1 cellular context compared by ENCODE assay signal in the genomic region with DNA sequence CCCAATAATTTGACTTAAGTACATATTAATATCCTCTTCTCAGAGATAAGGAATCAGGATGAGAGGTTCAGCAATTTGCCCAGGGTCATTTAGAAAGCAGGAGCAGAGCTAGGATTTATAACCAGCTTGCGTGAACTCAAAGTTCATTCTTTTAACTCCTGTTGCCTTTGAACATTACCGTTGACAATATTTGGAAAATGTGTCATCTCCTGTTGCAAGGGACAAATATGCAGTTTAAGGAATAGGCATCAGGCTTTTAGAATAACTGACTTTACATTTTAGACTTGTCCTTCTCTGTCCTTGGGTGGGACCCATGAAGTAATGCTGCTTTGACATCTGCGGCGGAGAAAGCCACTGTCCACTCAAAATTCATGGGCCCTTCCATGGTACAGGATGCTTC.
TF ChIP-seq lines count a peak whose summit lies in the region.

No MANE protein-coding gene starts in this region.

TF ChIP-seq in HepG2, 621 proteins besides CTCF, POLR2A, EP300 and RAD21 (continued from another document and continues in another):
- TF ChIP-seq, protein P1, sequence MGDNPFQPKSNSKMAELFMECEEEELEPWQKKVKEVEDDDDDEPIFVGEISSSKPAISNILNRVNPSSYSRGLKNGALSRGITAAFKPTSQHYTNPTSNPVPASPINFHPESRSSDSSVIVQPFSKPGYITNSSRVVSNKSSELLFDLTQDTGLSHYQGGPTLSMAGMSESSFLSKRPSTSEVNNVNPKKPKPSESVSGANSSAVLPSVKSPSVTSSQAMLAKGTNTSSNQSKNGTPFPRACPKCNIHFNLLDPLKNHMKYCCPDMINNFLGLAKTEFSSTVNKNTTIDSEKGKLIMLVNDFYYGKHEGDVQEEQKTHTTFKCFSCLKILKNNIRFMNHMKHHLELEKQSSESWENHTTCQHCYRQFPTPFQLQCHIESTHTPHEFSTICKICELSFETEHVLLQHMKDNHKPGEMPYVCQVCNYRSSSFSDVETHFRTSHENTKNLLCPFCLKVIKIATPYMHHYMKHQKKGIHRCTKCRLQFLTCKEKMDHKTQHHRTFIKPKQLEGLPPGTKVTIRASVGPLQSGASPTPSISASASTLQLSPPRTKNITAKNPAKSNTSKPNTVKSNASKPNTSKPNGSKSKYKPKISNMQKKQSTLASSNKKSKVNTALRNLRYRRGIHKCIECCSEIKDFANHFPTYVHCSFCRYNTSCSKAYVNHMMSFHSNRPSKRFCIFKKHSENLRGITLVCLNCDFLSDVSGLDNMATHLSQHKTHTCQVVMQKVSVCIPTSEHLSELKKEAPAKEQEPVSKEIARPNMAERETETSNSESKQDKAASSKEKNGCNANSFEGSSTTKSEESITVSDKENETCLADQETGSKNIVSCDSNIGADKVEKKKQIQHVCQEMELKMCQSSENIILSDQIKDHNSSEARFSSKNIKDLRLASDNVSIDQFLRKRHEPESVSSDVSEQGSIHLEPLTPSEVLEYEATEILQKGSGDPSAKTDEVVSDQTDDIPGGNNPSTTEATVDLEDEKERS (CRISPR knock-in tag; IDR thresholded peaks at IDR 0.05), result 0 out of 2 replicates have a peak, but pooled peaks have one; percentile 46
- TF ChIP-seq PHF8 (CRISPR knock-in tag; IDR thresholded peaks at IDR 0.05) (no peak), ISL2 (CRISPR knock-in tag; IDR thresholded peaks at IDR 0.05) (peak; percentile 85), TCF7 (IDR thresholded peaks at IDR 0.05; ENCODE audit: low read depth) (peak; percentile 96), NCOR1 (IDR thresholded peaks at IDR 0.05; ENCODE audit: borderline replicate concordance, low read length) (peak; percentile 71; the same call in 1 of the 2 replicates), HNF4A (CRISPR knock-in tag; IDR thresholded peaks at IDR 0.05) (peak; percentile 93), FOSL1 (CRISPR knock-in tag; IDR thresholded peaks at IDR 0.05; ENCODE audit: borderline replicate concordance) (peak; percentile 98), EHMT2 (IDR thresholded peaks at IDR 0.05; ENCODE audit: borderline replicate concordance, low read depth, low read length) (no peak), FOSL2 (CRISPR knock-in tag; IDR thresholded peaks at IDR 0.05) (peak; percentile 97), ZNF772 (CRISPR knock-in tag; IDR thresholded peaks at IDR 0.05) (0 out of 2 replicates have a peak, but pooled peaks have one; percentile 4), ZNF383 (CRISPR knock-in tag; IDR thresholded peaks at IDR 0.05; ENCODE audit: borderline replicate concordance) (no peak), REXO4 (CRISPR knock-in tag; IDR thresholded peaks at IDR 0.05; ENCODE audit: borderline replicate concordance) (no peak), KMT2A (CRISPR knock-in tag; IDR thresholded peaks at IDR 0.05) (no peak), MIER3 (CRISPR knock-in tag; IDR thresholded peaks at IDR 0.05; ENCODE audit: borderline replicate concordance) (peak; percentile 74; the same call in 1 of the 2 replicates), HIVEP1 (CRISPR knock-in tag; IDR thresholded peaks at IDR 0.05) (no peak), IRF2 (CRISPR knock-in tag; IDR thresholded peaks at IDR 0.05) (peak; percentile 62; the same call in 1 of the 2 replicates), SAP130 (CRISPR knock-in tag; IDR thresholded peaks at IDR 0.05; ENCODE audit: low read depth) (peak; percentile 58), FOXA1 (IDR thresholded peaks at IDR 0.05) (no peak), FOXA1 (CRISPR knock-in tag; IDR thresholded peaks at IDR 0.05) (peak; percentile 85), GABPA (IDR thresholded peaks at IDR 0.05; ENCODE audit: low read depth, low read length) (no peak), GABPA (CRISPR knock-in tag; IDR thresholded peaks at IDR 0.05; ENCODE audit: low read depth) (peak; percentile 36; the same call in 1 of the 2 replicates), PITX1 (CRISPR knock-in tag; IDR thresholded peaks at IDR 0.05) (peak; percentile 64; the same call in 1 of the 2 replicates), NBN (conservative IDR thresholded peaks at IDR 0.05) (no peak), PHF20 (CRISPR knock-in tag; IDR thresholded peaks at IDR 0.05) (no peak), ZNF101 (CRISPR knock-in tag; IDR thresholded peaks at IDR 0.05; ENCODE audit: borderline replicate concordance, low read depth) (no peak), JUNB (CRISPR knock-in tag; IDR thresholded peaks at IDR 0.05; ENCODE audit: borderline replicate concordance) (peak; percentile 93), SMARCC2 (IDR thresholded peaks at IDR 0.05) (0 out of 2 replicates have a peak, but pooled peaks have one; percentile 68), GTF3A (CRISPR knock-in tag; conservative IDR thresholded peaks at IDR 0.05) (no peak), ZNF761 (CRISPR knock-in tag; conservative IDR thresholded peaks at IDR 0.05) (no peak), RBM22 (optimal IDR thresholded peaks at IDR 0.05; ENCODE audit: low read length) (no peak)
- TF ChIP-seq, protein P2, sequence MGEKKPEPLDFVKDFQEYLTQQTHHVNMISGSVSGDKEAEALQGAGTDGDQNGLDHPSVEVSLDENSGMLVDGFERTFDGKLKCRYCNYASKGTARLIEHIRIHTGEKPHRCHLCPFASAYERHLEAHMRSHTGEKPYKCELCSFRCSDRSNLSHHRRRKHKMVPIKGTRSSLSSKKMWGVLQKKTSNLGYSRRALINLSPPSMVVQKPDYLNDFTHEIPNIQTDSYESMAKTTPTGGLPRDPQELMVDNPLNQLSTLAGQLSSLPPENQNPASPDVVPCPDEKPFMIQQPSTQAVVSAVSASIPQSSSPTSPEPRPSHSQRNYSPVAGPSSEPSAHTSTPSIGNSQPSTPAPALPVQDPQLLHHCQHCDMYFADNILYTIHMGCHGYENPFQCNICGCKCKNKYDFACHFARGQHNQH (CRISPR knock-in tag; IDR thresholded peaks at IDR 0.05), result peak; percentile 75; the same call in 1 of the 2 replicates
- TF ChIP-seq, protein P3, sequence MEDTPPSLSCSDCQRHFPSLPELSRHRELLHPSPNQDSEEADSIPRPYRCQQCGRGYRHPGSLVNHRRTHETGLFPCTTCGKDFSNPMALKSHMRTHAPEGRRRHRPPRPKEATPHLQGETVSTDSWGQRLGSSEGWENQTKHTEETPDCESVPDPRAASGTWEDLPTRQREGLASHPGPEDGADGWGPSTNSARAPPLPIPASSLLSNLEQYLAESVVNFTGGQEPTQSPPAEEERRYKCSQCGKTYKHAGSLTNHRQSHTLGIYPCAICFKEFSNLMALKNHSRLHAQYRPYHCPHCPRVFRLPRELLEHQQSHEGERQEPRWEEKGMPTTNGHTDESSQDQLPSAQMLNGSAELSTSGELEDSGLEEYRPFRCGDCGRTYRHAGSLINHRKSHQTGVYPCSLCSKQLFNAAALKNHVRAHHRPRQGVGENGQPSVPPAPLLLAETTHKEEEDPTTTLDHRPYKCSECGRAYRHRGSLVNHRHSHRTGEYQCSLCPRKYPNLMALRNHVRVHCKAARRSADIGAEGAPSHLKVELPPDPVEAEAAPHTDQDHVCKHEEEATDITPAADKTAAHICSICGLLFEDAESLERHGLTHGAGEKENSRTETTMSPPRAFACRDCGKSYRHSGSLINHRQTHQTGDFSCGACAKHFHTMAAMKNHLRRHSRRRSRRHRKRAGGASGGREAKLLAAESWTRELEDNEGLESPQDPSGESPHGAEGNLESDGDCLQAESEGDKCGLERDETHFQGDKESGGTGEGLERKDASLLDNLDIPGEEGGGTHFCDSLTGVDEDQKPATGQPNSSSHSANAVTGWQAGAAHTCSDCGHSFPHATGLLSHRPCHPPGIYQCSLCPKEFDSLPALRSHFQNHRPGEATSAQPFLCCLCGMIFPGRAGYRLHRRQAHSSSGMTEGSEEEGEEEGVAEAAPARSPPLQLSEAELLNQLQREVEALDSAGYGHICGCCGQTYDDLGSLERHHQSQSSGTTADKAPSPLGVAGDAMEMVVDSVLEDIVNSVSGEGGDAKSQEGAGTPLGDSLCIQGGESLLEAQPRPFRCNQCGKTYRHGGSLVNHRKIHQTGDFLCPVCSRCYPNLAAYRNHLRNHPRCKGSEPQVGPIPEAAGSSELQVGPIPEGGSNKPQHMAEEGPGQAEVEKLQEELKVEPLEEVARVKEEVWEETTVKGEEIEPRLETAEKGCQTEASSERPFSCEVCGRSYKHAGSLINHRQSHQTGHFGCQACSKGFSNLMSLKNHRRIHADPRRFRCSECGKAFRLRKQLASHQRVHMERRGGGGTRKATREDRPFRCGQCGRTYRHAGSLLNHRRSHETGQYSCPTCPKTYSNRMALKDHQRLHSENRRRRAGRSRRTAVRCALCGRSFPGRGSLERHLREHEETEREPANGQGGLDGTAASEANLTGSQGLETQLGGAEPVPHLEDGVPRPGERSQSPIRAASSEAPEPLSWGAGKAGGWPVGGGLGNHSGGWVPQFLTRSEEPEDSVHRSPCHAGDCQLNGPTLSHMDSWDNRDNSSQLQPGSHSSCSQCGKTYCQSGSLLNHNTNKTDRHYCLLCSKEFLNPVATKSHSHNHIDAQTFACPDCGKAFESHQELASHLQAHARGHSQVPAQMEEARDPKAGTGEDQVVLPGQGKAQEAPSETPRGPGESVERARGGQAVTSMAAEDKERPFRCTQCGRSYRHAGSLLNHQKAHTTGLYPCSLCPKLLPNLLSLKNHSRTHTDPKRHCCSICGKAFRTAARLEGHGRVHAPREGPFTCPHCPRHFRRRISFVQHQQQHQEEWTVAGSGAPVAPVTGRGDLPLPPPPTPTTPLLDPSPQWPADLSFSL (CRISPR knock-in tag; IDR thresholded peaks at IDR 0.05), result no peak
- TF ChIP-seq, protein P4, sequence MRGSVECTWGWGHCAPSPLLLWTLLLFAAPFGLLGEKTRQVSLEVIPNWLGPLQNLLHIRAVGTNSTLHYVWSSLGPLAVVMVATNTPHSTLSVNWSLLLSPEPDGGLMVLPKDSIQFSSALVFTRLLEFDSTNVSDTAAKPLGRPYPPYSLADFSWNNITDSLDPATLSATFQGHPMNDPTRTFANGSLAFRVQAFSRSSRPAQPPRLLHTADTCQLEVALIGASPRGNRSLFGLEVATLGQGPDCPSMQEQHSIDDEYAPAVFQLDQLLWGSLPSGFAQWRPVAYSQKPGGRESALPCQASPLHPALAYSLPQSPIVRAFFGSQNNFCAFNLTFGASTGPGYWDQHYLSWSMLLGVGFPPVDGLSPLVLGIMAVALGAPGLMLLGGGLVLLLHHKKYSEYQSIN (CRISPR knock-in tag; IDR thresholded peaks at IDR 0.05; ENCODE audit: borderline replicate concordance), result no peak
- TF ChIP-seq, protein P5, sequence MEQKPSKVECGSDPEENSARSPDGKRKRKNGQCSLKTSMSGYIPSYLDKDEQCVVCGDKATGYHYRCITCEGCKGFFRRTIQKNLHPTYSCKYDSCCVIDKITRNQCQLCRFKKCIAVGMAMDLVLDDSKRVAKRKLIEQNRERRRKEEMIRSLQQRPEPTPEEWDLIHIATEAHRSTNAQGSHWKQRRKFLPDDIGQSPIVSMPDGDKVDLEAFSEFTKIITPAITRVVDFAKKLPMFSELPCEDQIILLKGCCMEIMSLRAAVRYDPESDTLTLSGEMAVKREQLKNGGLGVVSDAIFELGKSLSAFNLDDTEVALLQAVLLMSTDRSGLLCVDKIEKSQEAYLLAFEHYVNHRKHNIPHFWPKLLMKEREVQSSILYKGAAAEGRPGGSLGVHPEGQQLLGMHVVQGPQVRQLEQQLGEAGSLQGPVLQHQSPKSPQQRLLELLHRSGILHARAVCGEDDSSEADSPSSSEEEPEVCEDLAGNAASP (CRISPR knock-in tag; IDR thresholded peaks at IDR 0.05; ENCODE audit: borderline replicate concordance), result peak; percentile 68; the same call in 1 of the 2 replicates
- TF ChIP-seq, protein P6, sequence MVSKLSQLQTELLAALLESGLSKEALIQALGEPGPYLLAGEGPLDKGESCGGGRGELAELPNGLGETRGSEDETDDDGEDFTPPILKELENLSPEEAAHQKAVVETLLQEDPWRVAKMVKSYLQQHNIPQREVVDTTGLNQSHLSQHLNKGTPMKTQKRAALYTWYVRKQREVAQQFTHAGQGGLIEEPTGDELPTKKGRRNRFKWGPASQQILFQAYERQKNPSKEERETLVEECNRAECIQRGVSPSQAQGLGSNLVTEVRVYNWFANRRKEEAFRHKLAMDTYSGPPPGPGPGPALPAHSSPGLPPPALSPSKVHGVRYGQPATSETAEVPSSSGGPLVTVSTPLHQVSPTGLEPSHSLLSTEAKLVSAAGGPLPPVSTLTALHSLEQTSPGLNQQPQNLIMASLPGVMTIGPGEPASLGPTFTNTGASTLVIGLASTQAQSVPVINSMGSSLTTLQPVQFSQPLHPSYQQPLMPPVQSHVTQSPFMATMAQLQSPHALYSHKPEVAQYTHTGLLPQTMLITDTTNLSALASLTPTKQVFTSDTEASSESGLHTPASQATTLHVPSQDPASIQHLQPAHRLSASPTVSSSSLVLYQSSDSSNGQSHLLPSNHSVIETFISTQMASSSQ (IDR thresholded peaks at IDR 0.05; ENCODE audit: low read depth), result 0 out of 2 replicates have a peak, but pooled peaks have one; percentile 42
- TF ChIP-seq, protein P6 (CRISPR knock-in tag; IDR thresholded peaks at IDR 0.05; ENCODE audit: borderline replicate concordance), result peak; percentile 45; the same call in 1 of the 2 replicates
- TF ChIP-seq, protein P7, sequence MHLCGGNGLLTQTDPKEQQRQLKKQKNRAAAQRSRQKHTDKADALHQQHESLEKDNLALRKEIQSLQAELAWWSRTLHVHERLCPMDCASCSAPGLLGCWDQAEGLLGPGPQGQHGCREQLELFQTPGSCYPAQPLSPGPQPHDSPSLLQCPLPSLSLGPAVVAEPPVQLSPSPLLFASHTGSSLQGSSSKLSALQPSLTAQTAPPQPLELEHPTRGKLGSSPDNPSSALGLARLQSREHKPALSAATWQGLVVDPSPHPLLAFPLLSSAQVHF (CRISPR knock-in tag; IDR thresholded peaks at IDR 0.05), result no peak
- TF ChIP-seq, protein P8, sequence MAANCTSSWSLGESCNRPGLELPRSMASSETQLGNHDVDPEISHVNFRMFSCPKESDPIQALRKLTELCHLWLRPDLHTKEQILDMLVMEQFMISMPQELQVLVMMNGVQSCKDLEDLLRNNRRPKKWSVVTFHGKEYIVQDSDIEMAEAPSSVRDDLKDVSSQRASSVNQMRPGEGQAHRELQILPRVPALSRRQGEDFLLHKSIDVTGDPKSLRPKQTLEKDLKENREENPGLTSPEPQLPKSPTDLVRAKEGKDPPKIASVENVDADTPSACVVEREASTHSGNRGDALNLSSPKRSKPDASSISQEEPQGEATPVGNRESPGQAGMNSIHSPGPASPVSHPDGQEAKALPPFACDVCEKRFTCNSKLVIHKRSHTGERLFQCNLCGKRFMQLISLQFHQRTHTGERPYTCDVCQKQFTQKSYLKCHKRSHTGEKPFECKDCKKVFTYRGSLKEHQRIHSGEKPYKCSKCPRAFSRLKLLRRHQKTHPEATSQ (CRISPR knock-in tag; IDR thresholded peaks at IDR 0.05; ENCODE audit: borderline replicate concordance), result 0 out of 2 replicates have a peak, but pooled peaks have one; percentile 23
